11 cellular contexts compared by ENCODE assay signal in genomic region chr6:31143148-31143547, GRCh38. TPM values are rescaled to one million over a fixed set of nuclear protein-coding genes. Genes with fewer than 3 reads are reported as not detected.
DNase-seq lines count a peak whose midpoint lies in the region; ATAC-seq and TF ChIP-seq lines count a peak whose summit lies in the region.
"Had no signal": no experiment of that assay in that cellular context is flagged by ENCODE, and none has a peak within 500 bp of the region (broad histone marks: within the 10 kb centered on the region; RNA-seq: fewer than 3 reads in every experiment).

No MANE protein-coding gene starts in this region.

- POLR2A ChIA-PET in activated CD8-positive, alpha-beta T cell treated with anti-CD3 and anti-CD28 coated beads for 36 hours (lab: Charles Lee) = interaction anchor here (0.6 to 1.1 kb wide), 2 partner anchors 285 to 423 kb away, joined by 3 to 6 read pairs; no protein-coding TSS in a partner anchor

- no peak overlapping the region for H3K27ac Mint-ChIP-seq in activated CD8-positive, alpha-beta T cell treated with anti-CD3 and anti-CD28 coated beads for 36 hours
- no peak overlapping the region for H3K27ac Mint-ChIP-seq in activated naive CD8-positive, alpha-beta T cell treated with anti-CD3 and anti-CD28 coated beads, Interleukin-2, amount 50 U/mL, for 24 hours
- H3K27ac Mint-ChIP-seq: activated naive CD4-positive, alpha-beta T cell treated with anti-CD3 and anti-CD28 coated beads for 36 hours had no signal

- no peaks in the 10 kb centered on the region for H3K27me3 Mint-ChIP-seq in activated CD8-positive, alpha-beta T cell treated with anti-CD3 and anti-CD28 coated beads for 36 hours
- H3K27me3 Mint-ChIP-seq in activated naive CD8-positive, alpha-beta T cell treated with anti-CD3 and anti-CD28 coated beads, Interleukin-2, amount 50 U/mL, for 24 hours = peaks cover 2% of the 10 kb centered on the region

- peaks cover 2% of the 10 kb centered on the region for H3K36me3 Mint-ChIP-seq in activated CD8-positive, alpha-beta T cell treated with anti-CD3 and anti-CD28 coated beads for 36 hours (ENCODE audit: low read depth)
- peaks cover 2% of the 10 kb centered on the region for H3K36me3 Mint-ChIP-seq in activated naive CD8-positive, alpha-beta T cell treated with anti-CD3 and anti-CD28 coated beads, Interleukin-2, amount 50 U/mL, for 24 hours (ENCODE audit: low read depth)

- CTCF ChIA-PET in activated CD8-positive, alpha-beta T cell treated with anti-CD3 and anti-CD28 coated beads for 36 hours (lab: Charles Lee) = interaction anchor here (1.6 kb wide), 1 partner anchor 16 kb away, joined by 3 read pairs; no protein-coding TSS in a partner anchor

- intact Hi-C loops in left cardiac atrium (cut with DNase I) = no loop called here
- intact Hi-C loops in activated CD8-positive, alpha-beta T cell treated with anti-CD3 and anti-CD28 coated beads for 36 hours (cut with micrococcal nuclease) = no loop called here

- H3K9me3 Mint-ChIP-seq in activated CD8-positive, alpha-beta T cell treated with anti-CD3 and anti-CD28 coated beads for 36 hours = no peaks in the 10 kb centered on the region
- H3K9me3 Mint-ChIP-seq in activated naive CD8-positive, alpha-beta T cell treated with anti-CD3 and anti-CD28 coated beads, Interleukin-2, amount 50 U/mL, for 24 hours = no peaks in the 10 kb centered on the region
- H3K9me3 Mint-ChIP-seq: activated naive CD4-positive, alpha-beta T cell treated with anti-CD3 and anti-CD28 coated beads for 36 hours; nephron had no signal

- no peak overlapping the region for H3K4me3 Mint-ChIP-seq in activated CD8-positive, alpha-beta T cell treated with anti-CD3 and anti-CD28 coated beads for 36 hours
- no peak overlapping the region for H3K4me3 Mint-ChIP-seq in activated naive CD8-positive, alpha-beta T cell treated with anti-CD3 and anti-CD28 coated beads, Interleukin-2, amount 50 U/mL, for 24 hours
- H3K4me3 Mint-ChIP-seq: activated naive CD4-positive, alpha-beta T cell treated with anti-CD3 and anti-CD28 coated beads for 36 hours; nephron had no signal

- DNase-seq in GM04503 (ENCODE audit: low read depth) (peak; percentile 44), astrocyte of the hippocampus (ENCODE audit: low read depth, low spot score) (peak; percentile 90), left cardiac atrium (peak; percentile 81), renal cortical epithelial cell (ENCODE audit: low read depth) (peak; percentile 34), ecto neural progenitor cell (ENCODE audit: low spot score) (no peak)
- DNase-seq in activated CD8-positive, alpha-beta T cell treated with anti-CD3 and anti-CD28 coated beads for 36 hours = no peak
- no peak for DNase-seq in NK-92 treated with Interleukin-12 subunit alpha and Interleukin-12 subunit beta, amount 100 ng/mL, for 24 hours (lab: John Stamatoyannopoulos, UW)
- no peak for DNase-seq in activated naive CD8-positive, alpha-beta T cell treated with anti-CD3 and anti-CD28 coated beads, Interleukin-2, amount 50 U/mL, for 24 hours
- DNase-seq: activated naive CD4-positive, alpha-beta T cell treated with anti-CD3 and anti-CD28 coated beads for 36 hours; Calu3 had no signal

- TF ChIP-seq CTCF in activated CD8-positive, alpha-beta T cell treated with anti-CD3 and anti-CD28 coated beads for 36 hours (IDR thresholded peaks at IDR 0.05) = no peak

- peak; percentile 55 to 90 for ATAC-seq in left cardiac atrium
- no peak for ATAC-seq in activated CD8-positive, alpha-beta T cell treated with anti-CD3 and anti-CD28 coated beads for 36 hours
- no peak for ATAC-seq in activated naive CD8-positive, alpha-beta T cell treated with anti-CD3 and anti-CD28 coated beads, Interleukin-2, amount 50 U/mL, for 24 hours

- H3K4me1 Mint-ChIP-seq in activated CD8-positive, alpha-beta T cell treated with anti-CD3 and anti-CD28 coated beads for 36 hours (ENCODE audit: low read depth) = no peaks in the 10 kb centered on the region
- H3K4me1 Mint-ChIP-seq in activated naive CD8-positive, alpha-beta T cell treated with anti-CD3 and anti-CD28 coated beads, Interleukin-2, amount 50 U/mL, for 24 hours = no peaks in the 10 kb centered on the region

RNA-seq across cellular contexts. Expression of gene PSORS1C2, which starts 4.3 kb away (rescaled TPM):
- total RNA-seq in left cardiac atrium = not detected
- not detected in 2 replicates for total RNA-seq in renal cortical epithelial cell
- not detected for total RNA-seq in activated CD8-positive, alpha-beta T cell treated with anti-CD3 and anti-CD28 coated beads for 36 hours
- total RNA-seq: activated naive CD4-positive, alpha-beta T cell treated with anti-CD3 and anti-CD28 coated beads for 36 hours; Calu3 had no signal

RNA-seq across cellular contexts. Expression of gene CCHCR1, which starts 14.5 kb away (rescaled TPM):
- 10 to 100 TPM; 10.4 to 11.0 TPM for total RNA-seq in left cardiac atrium
- total RNA-seq in renal cortical epithelial cell = 12.9 and 21.0 TPM in 2 replicates
- 10 to 100 TPM; 39.2 to 39.8 TPM for total RNA-seq in activated CD8-positive, alpha-beta T cell treated with anti-CD3 and anti-CD28 coated beads for 36 hours

RNA-seq across cellular contexts. Expression of gene TCF19, which starts 15.2 kb away (rescaled TPM):
- total RNA-seq in left cardiac atrium (1 to 10 TPM; 2.2 to 8.3 TPM), renal cortical epithelial cell (2.2 and 10.8 TPM in 2 replicates)
- 10 to 100 TPM; 91.9 to 92.9 TPM for total RNA-seq in activated CD8-positive, alpha-beta T cell treated with anti-CD3 and anti-CD28 coated beads for 36 hours

RNA-seq across cellular contexts. Expression of gene CDSN, which starts 22.9 kb away (rescaled TPM):
- total RNA-seq in left cardiac atrium (under 1 TPM in 1 of 2 donors, not detected in 1; 0.10 TPM), renal cortical epithelial cell (under 0.01 and 0.05 TPM in 2 replicates)
- total RNA-seq in activated CD8-positive, alpha-beta T cell treated with anti-CD3 and anti-CD28 coated beads for 36 hours = not detected
- total RNA-seq: activated naive CD4-positive, alpha-beta T cell treated with anti-CD3 and anti-CD28 coated beads for 36 hours had no signal

RNA-seq across cellular contexts. Expression of gene POU5F1, which starts 27.3 kb away (rescaled TPM):
- under 1 TPM; 0.71 to 0.86 TPM for total RNA-seq in left cardiac atrium
- total RNA-seq in renal cortical epithelial cell = 6.6 and 11.3 TPM in 2 replicates
- not detected for total RNA-seq in activated CD8-positive, alpha-beta T cell treated with anti-CD3 and anti-CD28 coated beads for 36 hours

Comparison
In these comparisons a context has a peak if more than half of its experiments do, and no peak if none do; other contexts are left out.
1. DNase-seq: peak in GM04503 (single experiment), astrocyte of the hippocampus (single experiment), left cardiac atrium (single experiment) and renal cortical epithelial cell (single experiment); none in activated CD8-positive, alpha-beta T cell treated with anti-CD3 and anti-CD28 coated beads for 36 hours (single experiment), NK-92 treated with Interleukin-12 subunit alpha and Interleukin-12 subunit beta, amount 100 ng/mL, for 24 hours (single experiment), ecto neural progenitor cell (single experiment) and activated naive CD8-positive, alpha-beta T cell treated with anti-CD3 and anti-CD28 coated beads, Interleukin-2, amount 50 U/mL, for 24 hours (single experiment).
2. ATAC-seq: peak in left cardiac atrium (2 of 2); none in activated CD8-positive, alpha-beta T cell treated with anti-CD3 and anti-CD28 coated beads for 36 hours (single experiment) and activated naive CD8-positive, alpha-beta T cell treated with anti-CD3 and anti-CD28 coated beads, Interleukin-2, amount 50 U/mL, for 24 hours (single experiment).